ENCODE assay signal across 9 cellular contexts in genomic region chr22:29842740-29843139, GRCh38. TPM values are rescaled to one million over a fixed set of nuclear protein-coding genes. Genes with fewer than 3 reads are reported as not detected.
DNase-seq lines count a peak whose midpoint lies in the region; TF ChIP-seq lines count a peak whose summit lies in the region.
"Had no signal": no experiment of that assay in that cellular context is flagged by ENCODE, and none has a peak within 500 bp of the region (broad histone marks: within the 10 kb centered on the region; RNA-seq: fewer than 3 reads in every experiment).

No MANE protein-coding gene starts in this region.

- peaks cover 3% of the 10 kb centered on the region for H3K79me2 ChIP-seq in smooth muscle cell (ENCODE audit: low read depth)

- peak overlapping the region; percentile 66 for H3K4me2 ChIP-seq in smooth muscle cell
- H3K4me2 ChIP-seq: KMS-11 had no signal

- peak overlapping the region; percentile 86 for H3K9ac ChIP-seq in smooth muscle cell (ENCODE audit: low read depth)
- H3K9ac ChIP-seq: KMS-11 had no signal

- WGBS in smooth muscle cell (ENCODE audit: low lambda C conversion rate), result 10% methylated on average over 2 of the region's 2 CpGs

- peaks cover 7% of the 10 kb centered on the region for H3K4me1 ChIP-seq in smooth muscle cell (ENCODE audit: low read depth)

- no peak overlapping the region for H2AFZ ChIP-seq in smooth muscle cell (ENCODE audit: low read depth)

- no peak for TF ChIP-seq CTCF in fibroblast of the aortic adventitia (IDR thresholded peaks at IDR 0.05; ENCODE audit: insufficient read depth, low read length)
- no peak for TF ChIP-seq CTCF in smooth muscle cell (IDR thresholded peaks at IDR 0.05; ENCODE audit: borderline replicate concordance, insufficient read depth, poor library complexity, severe bottlenecking)

- no peaks in the 10 kb centered on the region for H3K27me3 ChIP-seq in smooth muscle cell (ENCODE audit: low read depth)

- no peaks in the 10 kb centered on the region for H3K9me3 ChIP-seq in smooth muscle cell (replicated peaks; ENCODE audit: low read depth)

- H3F3A ChIP-seq in smooth muscle cell (ENCODE audit: low read depth), result peaks cover 10% of the 10 kb centered on the region

- no peaks in the 10 kb centered on the region for H3K36me3 ChIP-seq in smooth muscle cell (ENCODE audit: low read depth)

- DNase-seq in NCI-H2029 (lab: John Stamatoyannopoulos, UW) (peak; percentile 28), NCI-H2029 treated with DMSO at 0.1 percent for 48 hours (lab: John Stamatoyannopoulos, UW) (no peak), RKO (ENCODE audit: low spot score) (peak; percentile 91), fibroblast of the aortic adventitia (ENCODE audit: low read depth) (peak; percentile 77), smooth muscle cell (lab: John Stamatoyannopoulos, UW; ENCODE audit: unreplicated experiment) (no peak), NCI-H2171 treated with DMSO at 0.1 percent for 48 hours (lab: John Stamatoyannopoulos, UW) (no peak), pons (ENCODE audit: low spot score) (no peak), NCI-H1930 (lab: John Stamatoyannopoulos, UW) (no peak)

- H3K27ac ChIP-seq in smooth muscle cell (ENCODE audit: low read depth), result peak overlapping the region; percentile 99
- H3K27ac ChIP-seq: KMS-11 had no signal

- H3K4me3 ChIP-seq in fibroblast of the aortic adventitia (ENCODE audit: low read depth, low read length) (no peak overlapping the region), smooth muscle cell (no peak overlapping the region)

- no peaks in the 10 kb centered on the region for H4K20me1 ChIP-seq in smooth muscle cell (ENCODE audit: low read depth)

RNA-seq across cellular contexts. Expression of gene ASCC2, which starts 4.7 kb away (rescaled TPM):
- total RNA-seq in fibroblast of the aortic adventitia (ENCODE audit: low replicate concordance), result 22.4 and 33.6 TPM in 2 replicates
- total RNA-seq in smooth muscle cell, result 27.8 and 32.1 TPM in 2 replicates
- 58.9 and 81.0 TPM in 2 replicates for polyA plus RNA-seq in smooth muscle cell

RNA-seq across cellular contexts. Expression of gene MTMR3, which starts 40.2 kb away (rescaled TPM):
- total RNA-seq in fibroblast of the aortic adventitia (ENCODE audit: low replicate concordance), result 26.9 and 29.8 TPM in 2 replicates
- 33.0 and 48.9 TPM in 2 replicates for total RNA-seq in smooth muscle cell
- 15.8 and 21.0 TPM in 2 replicates for polyA plus RNA-seq in smooth muscle cell

Comparison
In these comparisons a context has a peak if more than half of its experiments do, and no peak if none do; other contexts are left out.
1. DNase-seq: peak in NCI-H2029 (single experiment), RKO (single experiment) and fibroblast of the aortic adventitia (single experiment); none in NCI-H2029 treated with DMSO at 0.1 percent for 48 hours (single experiment), smooth muscle cell (single experiment), NCI-H2171 treated with DMSO at 0.1 percent for 48 hours (single experiment), pons (single experiment) and NCI-H1930 (0 of 2).